In the genomic region with DNA sequence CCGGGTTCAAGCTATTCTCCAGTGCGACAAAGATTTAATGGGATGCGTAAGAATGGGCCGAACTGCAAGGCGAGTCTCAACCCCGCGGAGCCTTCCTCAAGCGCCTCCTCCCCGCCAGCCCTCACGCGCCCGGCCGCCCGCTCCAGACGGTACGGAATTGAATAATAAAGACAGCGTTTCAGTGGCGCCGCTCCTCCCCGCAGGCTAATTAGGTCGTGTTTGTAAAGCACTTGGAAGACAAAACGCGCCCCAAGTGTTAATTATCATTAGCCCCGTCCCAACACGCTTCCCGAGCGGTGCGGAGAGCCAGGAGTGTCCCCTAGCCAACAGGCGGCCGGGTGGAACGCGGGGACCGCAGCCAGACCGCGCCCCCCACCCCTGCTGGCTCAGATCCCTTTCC, we compare ENCODE assay signal across 17 cellular contexts.
A peak's percentile ranks its signal among the peaks of the same experiment; 100 is the strongest.
DNase-seq lines count a peak whose midpoint lies in the region; ATAC-seq, FAIRE-seq and TF ChIP-seq lines count a peak whose summit lies in the region.
"Had no signal": no experiment of that assay in that cellular context is flagged by ENCODE, and none has a peak within 500 bp of the region (broad histone marks: within the 10 kb centered on the region; RNA-seq: fewer than 3 reads in every experiment).

No MANE protein-coding gene starts in this region.

- peaks cover 13% of the 10 kb centered on the region; the same call in 1 of the 2 replicates for H3K23me2 ChIP-seq in H1 (ENCODE audit: low read depth, low read length)

- intact Hi-C loops in colonic mucosa (cut with DNase I), result no loop called here

- H2AK5ac ChIP-seq in H1 (ENCODE audit: low read depth, low read length), result no peak overlapping the region

- no peaks in the 10 kb centered on the region for H3K79me1 ChIP-seq in H1 (ENCODE audit: low read depth, low read length)

- H3K4me1 Mint-ChIP-seq in activated CD4-positive, alpha-beta memory T cell treated with anti-CD3 and anti-CD28 coated beads, Interleukin-2, amount 10 ng/mL, durations not matched to agents 7 days and 5 days, result no peaks in the 10 kb centered on the region
- H3K4me1 Mint-ChIP-seq: CD14-positive monocyte, naive B cell had no signal

- no peak overlapping the region for H3K4me3 Mint-ChIP-seq in activated CD4-positive, alpha-beta memory T cell treated with anti-CD3 and anti-CD28 coated beads, Interleukin-2, amount 10 ng/mL, durations not matched to agents 7 days and 5 days

- H4K5ac ChIP-seq in H1 (ENCODE audit: insufficient read length, low read depth, low read length), result no peak overlapping the region

- H3K79me2 ChIP-seq in GM23248 (ENCODE audit: insufficient read depth), result no peaks in the 10 kb centered on the region
- H3K79me2 ChIP-seq in H1 (ENCODE audit: control insufficient read depth in 1 of 2, insufficient read depth in 2 of 2, low read length in 2 of 2), result no peaks in the 10 kb centered on the region
- H3K79me2 ChIP-seq in neural cell (replicated peaks; ENCODE audit: insufficient read depth, low read length), result no peaks in the 10 kb centered on the region

- H3K27ac ChIP-seq in GM23248 (no peak overlapping the region), H1 (ENCODE audit: low read depth, low read length) (no peak overlapping the region), neural cell (ENCODE audit: low read length) (no peak overlapping the region), colonic mucosa (no peak overlapping the region)

- ATAC-seq in HG03159 (IDR thresholded peaks at IDR 0.05; ENCODE audit: unreplicated experiment), result no peak
- ATAC-seq: K562 had no signal

- no peak overlapping the region for H3K18ac ChIP-seq in H1 (ENCODE audit: extremely low read depth, low read length)

- CTCF ChIA-PET in H1 (lab: Charles Lee; ENCODE audit: partially characterized antibody), result interaction anchor here (0.6 to 3.0 kb wide), 15 partner anchors 13 to 622 kb away, joined by 3 to 25 read pairs (median 4); no protein-coding TSS in a partner anchor
- CTCF ChIA-PET in activated CD4-positive, alpha-beta memory T cell treated with anti-CD3 and anti-CD28 coated beads, Interleukin-2, amount 10 ng/mL, durations not matched to agents 7 days and 5 days (lab: Charles Lee), result no interaction called here

- peaks cover 57% of the 10 kb centered on the region for H3K27me3 Mint-ChIP-seq in activated CD4-positive, alpha-beta memory T cell treated with anti-CD3 and anti-CD28 coated beads, Interleukin-2, amount 10 ng/mL, durations not matched to agents 7 days and 5 days

- no peak overlapping the region for H3K4me2 ChIP-seq in GM23248 (ENCODE audit: unreplicated experiment)
- H3K4me2 ChIP-seq in H1 (ENCODE audit: insufficient read depth in 1 of 2, low read depth in 2 of 2, low read length in 2 of 2), result peak overlapping the region; percentile 79 to 95
- no peak overlapping the region for H3K4me2 ChIP-seq in neural cell (ENCODE audit: low read length)

- TF ChIP-seq EP300 in H1 (IDR thresholded peaks at IDR 0.05; ENCODE audit: borderline replicate concordance in 1 of 2, low read depth in 2 of 2, low read length in 2 of 2) (no peak), neural cell (conservative IDR thresholded peaks at IDR 0.05; ENCODE audit: poor library complexity, severe bottlenecking) (no peak)

- H4K20me1 ChIP-seq in GM23248 (ENCODE audit: insufficient read depth) (no peaks in the 10 kb centered on the region), H1 (replicated peaks in 1 of 2; ENCODE audit: control insufficient read depth in 1 of 2, insufficient read depth in 2 of 2, low read length in 2 of 2) (peaks cover 2 to 7% of the 10 kb centered on the region in 2 experiments), neural cell (ENCODE audit: insufficient read depth) (no peaks in the 10 kb centered on the region)

- TF ChIP-seq RAD21 in H1 (IDR thresholded peaks at IDR 0.05 in 1 of 2, conservative IDR thresholded peaks at IDR 0.05 in 1 of 2; ENCODE audit: low read depth in 2 of 2, low read length in 2 of 2) (no peak), neural cell (conservative IDR thresholded peaks at IDR 0.05) (no peak)

- H3K36me3 ChIP-seq in GM23248 (ENCODE audit: low read depth) (no peaks in the 10 kb centered on the region), H1 (ENCODE audit: control insufficient read depth in 2 of 4, insufficient read depth in 4 of 4, low read length in 3 of 4) (no peaks in the 10 kb centered on the region), neural cell (ENCODE audit: insufficient read depth, low read length) (no peaks in the 10 kb centered on the region), colonic mucosa (no peaks in the 10 kb centered on the region)
- H3K36me3 ChIP-seq: HAP-1 had no signal

- H3K4ac ChIP-seq in H1 (replicated peaks; ENCODE audit: insufficient read length, low read depth, low read length), result no peak overlapping the region

- H2BK20ac ChIP-seq in H1 (ENCODE audit: low read length), result no peak overlapping the region

- DNase-seq in GM23248, result peak; percentile 25
- peak; percentile 62 for DNase-seq in NCI-H2171 treated with DMSO at 0.1 percent for 48 hours (lab: John Stamatoyannopoulos, UW)
- peak; percentile 77 to 84 for DNase-seq in H1 (ENCODE audit: low read depth in 1 of 2, low spot score in 2 of 2)
- DNase-seq in colonic mucosa, result no peak
- DNase-seq in activated CD4-positive, alpha-beta memory T cell treated with anti-CD3 and anti-CD28 coated beads, Interleukin-2, amount 10 ng/mL, durations not matched to agents 7 days and 5 days, result no peak
- DNase-seq in activated naive CD4-positive, alpha-beta T cell treated with Interleukin-2 at 50 U/mL for 16 hours, result no peak
- DNase-seq: activated T-cell treated with anti-CD3 and anti-CD28 coated beads for 4 hours; aorta; naive B cell; NCI-H226; Right ventricle myocardium superior; stimulated activated CD4-positive, alpha-beta T cell treated with anti-CD3 and anti-CD28 coated beads, Interleukin-15, amount 100 ng/mL, for 24 hours had no signal

- 2 to 4% methylated on average over 35 of the region's 35 CpGs for WGBS in GM23248 (ENCODE audit: low coverage in 1 of 2, low lambda C conversion rate in 2 of 2, missing lambda C conversion rate in 2 of 2), 2 experiments
- WGBS in H1 (ENCODE audit: extremely low coverage in 1 of 2, insufficient coverage in 1 of 2, insufficient read length in 1 of 2, insufficient replicate concordance in 2 of 2, low coverage in 1 of 2, low lambda C conversion rate in 2 of 2, missing lambda C conversion rate in 1 of 2), 2 experiments, result 1% methylated on average over 34 of the region's 35 CpGs; no CpG with 5 or more reads in 1 of the 2 experiments

- no peak overlapping the region for H2BK120ac ChIP-seq in H1 (replicated peaks; ENCODE audit: low read depth, low read length)

- in situ Hi-C loops in GM23248 (cut with MboI), result no loop called here

- H3K27me3 ChIP-seq in GM23248 (replicated peaks; ENCODE audit: insufficient read depth), result peaks cover 38% of the 10 kb centered on the region
- peaks cover 57 to 92% (median 80%) of the 10 kb centered on the region in 4 experiments for H3K27me3 ChIP-seq in H1 (replicated peaks in 1 of 4; ENCODE audit: control insufficient read depth in 3 of 4, extremely low read depth in 1 of 4, insufficient read depth in 3 of 4, low read length in 3 of 4)
- peaks cover 68% of the 10 kb centered on the region for H3K27me3 ChIP-seq in neural cell (ENCODE audit: insufficient read depth, low read depth, low read length)
- H3K27me3 ChIP-seq in colonic mucosa, result peaks cover 33% of the 10 kb centered on the region

- H2BK12ac ChIP-seq in H1 (ENCODE audit: low read depth, low read length), result no peak overlapping the region

- H4K8ac ChIP-seq in H1 (ENCODE audit: extremely low read depth, insufficient read depth, low read length), result no peak overlapping the region

- H3K9me3 Mint-ChIP-seq in activated CD4-positive, alpha-beta memory T cell treated with anti-CD3 and anti-CD28 coated beads, Interleukin-2, amount 10 ng/mL, durations not matched to agents 7 days and 5 days, result no peaks in the 10 kb centered on the region

- H3K23ac ChIP-seq in H1 (ENCODE audit: insufficient read length), result no peak overlapping the region

- H2BK5ac ChIP-seq in H1 (ENCODE audit: low read depth, low read length), result no peak overlapping the region

- no peak for FAIRE-seq in H1 (lab: Jason Lieb, UNC)
- FAIRE-seq: K562 had no signal

- H3K56ac ChIP-seq in H1 (replicated peaks; ENCODE audit: insufficient read length, low read depth, low read length), result no peak overlapping the region

- H2AFZ ChIP-seq in GM23248, result no peak overlapping the region
- H2AFZ ChIP-seq in H1 (ENCODE audit: low read length), result no peak overlapping the region
- H2AFZ ChIP-seq in neural cell (ENCODE audit: low read depth, low read length), result no peak overlapping the region

- H3K9me2 ChIP-seq in GM23248 (ENCODE audit: insufficient read depth) (no peaks in the 10 kb centered on the region), neural cell (ENCODE audit: insufficient read depth, low read length) (no peaks in the 10 kb centered on the region)

- H3K36me3 Mint-ChIP-seq in activated CD4-positive, alpha-beta memory T cell treated with anti-CD3 and anti-CD28 coated beads, Interleukin-2, amount 10 ng/mL, durations not matched to agents 7 days and 5 days (ENCODE audit: low read depth), result peaks cover 2% of the 10 kb centered on the region
- H3K36me3 Mint-ChIP-seq: CD14-positive monocyte, naive B cell had no signal

- H3K9ac ChIP-seq in GM23248, result no peak overlapping the region
- H3K9ac ChIP-seq in H1 (replicated peaks in 1 of 4; ENCODE audit: extremely low read depth in 1 of 4, low read depth in 3 of 4, low read length in 3 of 4), result no peak overlapping the region
- no peak overlapping the region for H3K9ac ChIP-seq in neural cell (ENCODE audit: low read length)
- no peak overlapping the region for H3K9ac ChIP-seq in colonic mucosa (ENCODE audit: low read depth in 2 of 2, low read length in 2 of 2)

- H3K4me3 ChIP-seq in GM23248, result no peak overlapping the region; the same call in 1 of the 2 replicates
- peak overlapping the region in 3 of 4 experiments; percentile 26 to 55 (median 43); a peak in 7 of 8 replicates for H3K4me3 ChIP-seq in H1 (ENCODE audit: extremely low read depth in 1 of 4, insufficient read depth in 2 of 4, low read depth in 3 of 4, low read length in 4 of 4)
- H3K4me3 ChIP-seq in neural cell (ENCODE audit: low read length), result peak overlapping the region; percentile 65
- H3K4me3 ChIP-seq in colonic mucosa, result no peak overlapping the region
- H3K4me3 ChIP-seq: HAP-1, K562 had no signal

- no peak overlapping the region for H2BK15ac ChIP-seq in H1 (ENCODE audit: low read length)

- no peaks in the 10 kb centered on the region for H3F3A ChIP-seq in GM23248 (ENCODE audit: insufficient read depth)
- H3F3A ChIP-seq in neural cell (ENCODE audit: insufficient read depth, low read length, poor library complexity, severe bottlenecking), result no peaks in the 10 kb centered on the region

- H3K14ac ChIP-seq in H1 (ENCODE audit: insufficient read length), result no peak overlapping the region

- H3K27ac Mint-ChIP-seq in activated CD4-positive, alpha-beta memory T cell treated with anti-CD3 and anti-CD28 coated beads, Interleukin-2, amount 10 ng/mL, durations not matched to agents 7 days and 5 days, result no peak overlapping the region
- H3K27ac Mint-ChIP-seq: CD14-positive monocyte, naive B cell had no signal

- POLR2A ChIA-PET in H1 (lab: Charles Lee; ENCODE audit: partially characterized antibody), result interaction anchor here (0.8 to 1.3 kb wide), 2 partner anchors 75 to 328 kb away, joined by 3 to 4 read pairs; no protein-coding TSS in a partner anchor
- POLR2A ChIA-PET in activated CD4-positive, alpha-beta memory T cell treated with anti-CD3 and anti-CD28 coated beads, Interleukin-2, amount 10 ng/mL, durations not matched to agents 7 days and 5 days (lab: Charles Lee), result no interaction called here

- no peak overlapping the region for H4K91ac ChIP-seq in H1 (replicated peaks; ENCODE audit: insufficient read length, low read length)

- H3K4me1 ChIP-seq in GM23248 (ENCODE audit: insufficient read depth), result 0 out of 2 replicates have a peak, but pooled peaks cover 5% of the 10 kb centered on the region
- H3K4me1 ChIP-seq in H1 (replicated peaks in 1 of 4; ENCODE audit: control insufficient read depth in 3 of 4, insufficient read depth in 4 of 4, low read length in 3 of 4), result peaks cover 18 to 28% (median 21%) of the 10 kb centered on the region in 4 experiments
- H3K4me1 ChIP-seq in colonic mucosa, result no peaks in the 10 kb centered on the region
- H3K4me1 ChIP-seq: HAP-1 had no signal

- no peak for TF ChIP-seq CTCF in H1 (IDR thresholded peaks at IDR 0.05; ENCODE audit: control extremely low read depth in 1 of 3, insufficient read depth in 1 of 3, low read depth in 1 of 3, low read length in 3 of 3)
- no peak for TF ChIP-seq CTCF in neural cell (IDR thresholded peaks at IDR 0.05; ENCODE audit: poor library complexity, severe bottlenecking)
- no peak for TF ChIP-seq CTCF in colonic mucosa (IDR thresholded peaks at IDR 0.05)

- TF ChIP-seq POLR2A in H1 (IDR thresholded peaks at IDR 0.05; ENCODE audit: control extremely low read depth in 1 of 2, low read depth in 2 of 2, low read length in 2 of 2), result no peak

- H3K9me3 ChIP-seq in GM23248 (ENCODE audit: low read depth), result no peaks in the 10 kb centered on the region
- H3K9me3 ChIP-seq in H1 (ENCODE audit: insufficient read depth in 2 of 2, low read depth in 1 of 2, low read length in 1 of 2), result no peaks in the 10 kb centered on the region
- H3K9me3 ChIP-seq in neural cell (ENCODE audit: low read length), result no peaks in the 10 kb centered on the region
- H3K9me3 ChIP-seq in colonic mucosa, result no peaks in the 10 kb centered on the region
- H3K9me3 ChIP-seq: HAP-1 had no signal

Comparison
In these comparisons a context has a peak if more than half of its experiments do, and no peak if none do; other contexts are left out.
1. DNase-seq: peak in GM23248 (single experiment), NCI-H2171 treated with DMSO at 0.1 percent for 48 hours (single experiment) and H1 (2 of 2); none in colonic mucosa (single experiment), activated CD4-positive, alpha-beta memory T cell treated with anti-CD3 and anti-CD28 coated beads, Interleukin-2, amount 10 ng/mL, durations not matched to agents 7 days and 5 days (single experiment) and activated naive CD4-positive, alpha-beta T cell treated with Interleukin-2 at 50 U/mL for 16 hours (single experiment).
2. H3K4me2 ChIP-seq: peak in H1 (2 of 2); none in GM23248 (single experiment) and neural cell (single experiment).
3. H3K4me3 ChIP-seq: peak in H1 (3 of 4) and neural cell (single experiment); none in GM23248 (single experiment) and colonic mucosa (single experiment).